Comparison of ENCODE assay signal across 8 cellular contexts in the genomic region with DNA sequence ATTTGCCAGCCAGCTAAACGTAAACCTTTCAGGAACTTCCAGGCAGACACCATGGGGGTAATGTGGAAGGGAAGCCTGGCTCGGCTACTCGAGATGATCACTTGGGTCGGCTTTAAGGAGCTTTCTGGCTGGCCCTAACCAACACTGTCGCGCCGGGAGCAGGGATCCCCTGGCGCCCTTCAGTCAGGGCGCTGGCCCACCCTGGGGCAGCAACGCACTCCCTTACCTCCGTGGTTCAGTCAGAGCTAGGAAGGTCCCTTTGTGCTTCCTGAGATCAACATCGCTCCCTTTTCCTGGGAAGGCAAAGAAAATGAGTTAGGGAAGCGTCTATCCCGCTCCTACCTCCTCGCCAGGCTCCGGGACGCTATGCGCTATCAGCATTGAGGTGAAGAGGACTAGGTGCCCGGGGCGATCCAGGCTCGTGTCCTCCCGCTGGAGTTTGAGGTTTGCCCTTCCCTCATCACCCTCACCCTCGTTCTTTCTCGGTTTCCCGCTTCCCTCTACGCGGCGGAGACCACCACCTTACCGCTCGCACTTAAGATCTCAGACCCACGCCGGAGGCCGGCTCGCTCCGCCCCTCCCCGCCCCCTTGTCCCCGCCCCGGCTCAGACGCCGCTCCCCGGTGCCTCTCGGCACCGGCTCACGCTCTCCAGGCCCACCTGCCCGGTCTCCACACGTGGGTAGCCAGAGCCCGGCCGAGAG. TPM values are rescaled to one million over a fixed set of nuclear protein-coding genes. Genes with fewer than 3 reads are reported as not detected.
A peak's percentile ranks its signal among the peaks of the same experiment; 100 is the strongest.
DNase-seq lines count a peak whose midpoint lies in the region; ATAC-seq and TF ChIP-seq lines count a peak whose summit lies in the region.

No MANE protein-coding gene starts in this region.

- H3K36me3 ChIP-seq in CD8-positive, alpha-beta T cell (ENCODE audit: insufficient read depth, low read length) = peaks cover 25% of the 10 kb centered on the region
- H3K36me3 ChIP-seq in tibial nerve = peaks cover 5 to 51% (median 7%) of the 10 kb centered on the region in 3 donors

- WGBS in lower leg skin, 2 donors = 2 to 3% methylated on average over 35 to 43 of the region's 48 CpGs
- 2 to 3% methylated on average over 43 to 48 of the region's 48 CpGs for WGBS in tibial nerve, 2 donors

- no peak for TF ChIP-seq CTCF in CD8-positive, alpha-beta T cell (IDR thresholded peaks at IDR 0.05)
- TF ChIP-seq CTCF in lower leg skin (IDR thresholded peaks at IDR 0.05) (no peak), tibial nerve (IDR thresholded peaks at IDR 0.05) (no peak)

- ATAC-seq in CD8-positive, alpha-beta T cell = no peak
- peak; percentile 11 for ATAC-seq in GM21528 (IDR thresholded peaks at IDR 0.05; ENCODE audit: low FRiP score, unreplicated experiment)
- no peak for ATAC-seq in HG02970 (IDR thresholded peaks at IDR 0.05; ENCODE audit: low FRiP score, unreplicated experiment)

- H3K9me3 Mint-ChIP-seq in CD8-positive, alpha-beta T cell = no peaks in the 10 kb centered on the region

- H3K4me1 Mint-ChIP-seq in CD8-positive, alpha-beta T cell (ENCODE audit: low read depth) = peaks cover 41% of the 10 kb centered on the region

- H3K27ac Mint-ChIP-seq in CD8-positive, alpha-beta T cell = peak overlapping the region; percentile 91

- TF ChIP-seq POLR2A in lower leg skin (IDR thresholded peaks at IDR 0.05) (no peak), tibial nerve (IDR thresholded peaks at IDR 0.05) (no peak)

- POLR2A ChIA-PET in CD8-positive, alpha-beta T cell (lab: Charles Lee) = interaction anchor here (1.0 to 1.6 kb wide), 3 partner anchors 86 to 178 kb away, joined by 3 to 7 read pairs (median 3); a partner anchor contains a TSS

- peak overlapping the region; percentile 100 for H3K4me3 Mint-ChIP-seq in CD8-positive, alpha-beta T cell

- H3K9me3 ChIP-seq in CD8-positive, alpha-beta T cell (ENCODE audit: low read length) = no peaks in the 10 kb centered on the region
- H3K9me3 ChIP-seq in tibial nerve = no peaks in the 10 kb centered on the region

- H3K27me3 Mint-ChIP-seq in CD8-positive, alpha-beta T cell (ENCODE audit: low read depth) = no peaks in the 10 kb centered on the region

- peaks cover 59% of the 10 kb centered on the region for H3K36me3 Mint-ChIP-seq in CD8-positive, alpha-beta T cell

- no peaks in the 10 kb centered on the region for H3K27me3 ChIP-seq in CD8-positive, alpha-beta T cell (ENCODE audit: insufficient read depth, low read length)
- no peaks in the 10 kb centered on the region for H3K27me3 ChIP-seq in tibial nerve

- H3K4me1 ChIP-seq in CD8-positive, alpha-beta T cell (ENCODE audit: insufficient read depth, low read length) = peaks cover 20% of the 10 kb centered on the region
- peaks cover 0 to 29% (median 9%) of the 10 kb centered on the region in 4 donors for H3K4me1 ChIP-seq in tibial nerve

- CTCF ChIA-PET in CD8-positive, alpha-beta T cell (lab: Charles Lee) = interaction anchor here (0.7 kb wide), 1 partner anchor 20 kb away, joined by 4 read pairs; no protein-coding TSS in a partner anchor

- TF ChIP-seq EP300 in tibial nerve (IDR thresholded peaks at IDR 0.05) = no peak

- intact Hi-C loops in CD8-positive, alpha-beta T cell (cut with DNase I, micrococcal nuclease) = loop anchor here (1.0 to 10.0 kb wide), 11 partner anchors 88 to 1227 kb away; a partner anchor contains a TSS
- intact Hi-C loops in lower leg skin (cut with DNase I; ENCODE audit: low total_unique reads) = no loop called here

- DNase-seq in CD8-positive, alpha-beta T cell = no peak
- DNase-seq in NCI-H2081 treated with DMSO at 0.1 percent for 48 hours (lab: John Stamatoyannopoulos, UW) (peak; percentile 57), caudate nucleus (lab: John Stamatoyannopoulos, UW) (peak in 6 of 61 donors; percentile 21 to 62 (median 58)), lower leg skin (ENCODE audit: low spot score in 2 of 2) (peak; percentile 25 to 89), tibial nerve (ENCODE audit: low spot score in 2 of 2) (peak; percentile 9 to 36), hippocampal formation (lab: John Stamatoyannopoulos, UW) (no peak)

- H3K27ac ChIP-seq in CD8-positive, alpha-beta T cell (ENCODE audit: low read depth, low read length) = peak overlapping the region; percentile 97
- H3K27ac ChIP-seq in caudate nucleus (ENCODE audit: low read depth, low read length) (peak overlapping the region; percentile 69), tibial nerve (peak overlapping the region; percentile 89 to 98 (median 98))

- H3K4me3 ChIP-seq in CD8-positive, alpha-beta T cell (ENCODE audit: low read depth, low read length) = peak overlapping the region; percentile 67
- peak overlapping the region; percentile 54 for H3K4me3 ChIP-seq in lower leg skin (ENCODE audit: low read depth, poor library complexity, severe bottlenecking)
- peak overlapping the region; percentile 69 to 95 (median 84) for H3K4me3 ChIP-seq in tibial nerve

RNA-seq across cellular contexts. Expression of a gene that starts 0.4 kb away (rescaled TPM):
- total RNA-seq in CD8-positive, alpha-beta T cell = 10 to 100 TPM; 70.0 to 71.7 TPM
- total RNA-seq in lower leg skin (100 to 1,000 TPM; 107 to 121 (median 114) TPM), tibial nerve (100 to 1,000 TPM; 107 to 210 (median 124) TPM)

RNA-seq across cellular contexts. Expression of a gene that starts 0.7 kb away (rescaled TPM):
- 100 to 1,000 TPM; 410 to 431 TPM for total RNA-seq in CD8-positive, alpha-beta T cell
- 10 to 100 TPM; 11.6 to 24.6 (median 17.0) TPM for total RNA-seq in lower leg skin
- total RNA-seq in tibial nerve = 10 to 100 TPM; 19.0 to 50.0 (median 41.5) TPM

RNA-seq across cellular contexts. Expression of a gene that starts 5.8 kb away (rescaled TPM):
- total RNA-seq in CD8-positive, alpha-beta T cell = 10 to 100 TPM; 24.7 to 31.4 TPM
- 10 to 100 TPM in 3 of 4 donors, 1 to 10 TPM in 1; 9.0 to 28.8 (median 17.4) TPM for total RNA-seq in lower leg skin
- total RNA-seq in tibial nerve = 10 to 100 TPM; 18.6 to 69.6 (median 32.9) TPM

RNA-seq across cellular contexts. Expression of a gene that starts 51.5 kb away (rescaled TPM):
- not detected for total RNA-seq in CD8-positive, alpha-beta T cell
- total RNA-seq in lower leg skin (under 1 TPM in 1 of 4 donors, not detected in 3; 0.15 TPM), tibial nerve (under 1 TPM in 1 of 4 donors, not detected in 3; 0.44 TPM)

Comparison
In these comparisons a context has a peak if more than half of its experiments do, and no peak if none do; other contexts are left out.
1. DNase-seq: peak in NCI-H2081 treated with DMSO at 0.1 percent for 48 hours (single experiment), lower leg skin (2 of 2) and tibial nerve (2 of 2); none in CD8-positive, alpha-beta T cell (0 of 7) and hippocampal formation (0 of 2).
2. RNA of a gene that starts 0.7 kb away (total RNA-seq): 410 to 431 TPM in CD8-positive, alpha-beta T cell; 19.0 to 50.0 TPM in tibial nerve and 11.6 to 24.6 TPM in lower leg skin; every median in the first group is over 4 times any median in the second.
3. Peak in every context shown above with its lines, with median percentiles within 50 percentile points of each other: H3K27ac ChIP-seq and H3K4me3 ChIP-seq.